In the genomic region with DNA sequence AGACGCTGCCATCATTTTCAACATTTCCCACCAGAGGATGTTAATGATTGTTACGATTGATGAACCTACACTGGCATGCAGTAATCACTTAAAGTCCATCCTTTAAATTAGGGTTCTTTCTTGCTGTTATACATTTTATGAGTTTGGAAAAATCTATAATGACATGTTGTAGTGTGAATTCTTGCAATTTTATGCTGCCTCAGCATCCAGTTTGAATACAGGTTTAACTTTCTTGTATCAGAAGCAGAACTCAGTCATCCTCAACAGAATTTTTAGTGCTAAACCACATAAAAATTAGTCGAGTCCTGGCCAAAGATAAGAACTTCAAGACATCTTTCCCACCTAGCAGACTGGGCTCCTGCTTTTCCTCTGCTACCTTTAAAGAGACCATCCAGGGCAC, we compare ENCODE assay signal across 27 cellular contexts.
"Had no signal": no experiment of that assay in that cellular context is flagged by ENCODE, and none has a peak within 500 bp of the region (broad histone marks: within the 10 kb centered on the region; RNA-seq: fewer than 3 reads in every experiment).

No MANE protein-coding gene starts in this region.

- H3K4me3 ChIP-seq: stomach, suprapubic skin, testis, thoracic aorta, thyroid gland, tibial artery, tibial nerve, transverse colon, upper lobe of left lung, upper lobe of right lung, uterus, vagina had no signal

- DNase-seq: stimulated activated CD4-positive, alpha-beta T cell treated with anti-CD3 and anti-CD28 coated beads, Interleukin-2, amount 100 ng/mL, for 48 hours; stimulated activated CD4-positive, alpha-beta T cell treated with anti-CD3 and anti-CD28 coated beads, Interleukin-4, amount 100 ng/mL, for 1 hour; stimulated activated CD4-positive, alpha-beta T cell treated with anti-CD3 and anti-CD28 coated beads, Interleukin-4, amount 100 ng/mL, for 24 hours; stimulated activated CD4-positive, alpha-beta T cell treated with anti-CD3 and anti-CD28 coated beads, Interleukin-4, amount 100 ng/mL, for 4 hours; stimulated activated CD8-positive, alpha-beta memory T cell treated with anti-CD3 and anti-CD28 coated beads, Interleukin-4, amount 100 ng/mL, for 48 hours; stimulated activated naive B cell treated with anti-CD40 and anti-IgM and Interleukin-4, amounts not matched to agents 10 μg/mL and 1 μg/mL and 100 μg/mL, for 72 hours; stimulated activated naive CD4-positive, alpha-beta T cell; stimulated activated naive CD4-positive, alpha-beta T cell treated with Interleukin-2 at 50 U/mL for 16 hours; stimulated activated naive CD8-positive, alpha-beta T cell treated with anti-CD3 and anti-CD28 coated beads, Interleukin-15, amount 100 ng/mL, for 72 hours; stimulated activated naive CD8-positive, alpha-beta T cell treated with anti-CD3 and anti-CD28 coated beads, Interleukin-15, Interleukin-2, amounts not matched to agents 100 U/mL and 50 U/mL, for 24 hours; stomach; substantia nigra; testis; thyroid gland; tibial artery; transverse colon; trophoblast cell; upper lobe of left lung; upper lobe of right lung; uterus had no signal

- H3K27me3 ChIP-seq: stomach, suprapubic skin, testis, thyroid gland, tibial artery, tibial nerve, transverse colon, upper lobe of left lung, upper lobe of right lung, uterus, vagina had no signal

- ATAC-seq: stimulated activated effector memory CD8-positive, alpha-beta T cell treated with anti-CD3 and anti-CD28 coated beads, Interleukin-12 subunit alpha, Interleukin-12 subunit beta, amount 100 ng/mL, for 72 hours; stimulated activated memory B cell treated with anti-CD40 and anti-IgM and Interleukin-4, amounts not matched to agents 10 μg/mL and 1 μg/mL and 100 μg/mL, for 72 hours; stimulated activated naive B cell treated with anti-CD40 and anti-IgM and Interleukin-4, amounts not matched to agents 10 μg/mL and 1 μg/mL and 100 μg/mL, for 72 hours; stimulated activated naive CD8-positive, alpha-beta T cell treated with anti-CD3 and anti-CD28 coated beads, Interleukin-15, amount 100 ng/mL, for 72 hours; stimulated activated naive CD8-positive, alpha-beta T cell treated with anti-CD3 and anti-CD28 coated beads, Interleukin-15, Interleukin-2, amounts not matched to agents 100 U/mL and 50 U/mL, for 24 hours; upper lobe of right lung had no signal

- H3K36me3 ChIP-seq: stomach, suprapubic skin, thoracic aorta, thyroid gland, tibial artery, tibial nerve, transverse colon, upper lobe of left lung, upper lobe of right lung, uterus, vagina had no signal

- H3K4me1 ChIP-seq: stomach, suprapubic skin, testis, thyroid gland, tibial artery, tibial nerve, transverse colon, upper lobe of left lung, upper lobe of right lung, uterus, vagina had no signal

- H3K9me3 ChIP-seq: testis, thoracic aorta, thyroid gland, transverse colon, uterus, vagina had no signal

- FAIRE-seq: urothelium cell line had no signal

- H3K27ac ChIP-seq: stomach, suprapubic skin, testis, thoracic aorta, thyroid gland, tibial artery, tibial nerve, transverse colon, upper lobe of left lung, upper lobe of right lung, uterus, vagina had no signal
